18 cellular contexts compared by ENCODE assay signal in the genomic region with DNA sequence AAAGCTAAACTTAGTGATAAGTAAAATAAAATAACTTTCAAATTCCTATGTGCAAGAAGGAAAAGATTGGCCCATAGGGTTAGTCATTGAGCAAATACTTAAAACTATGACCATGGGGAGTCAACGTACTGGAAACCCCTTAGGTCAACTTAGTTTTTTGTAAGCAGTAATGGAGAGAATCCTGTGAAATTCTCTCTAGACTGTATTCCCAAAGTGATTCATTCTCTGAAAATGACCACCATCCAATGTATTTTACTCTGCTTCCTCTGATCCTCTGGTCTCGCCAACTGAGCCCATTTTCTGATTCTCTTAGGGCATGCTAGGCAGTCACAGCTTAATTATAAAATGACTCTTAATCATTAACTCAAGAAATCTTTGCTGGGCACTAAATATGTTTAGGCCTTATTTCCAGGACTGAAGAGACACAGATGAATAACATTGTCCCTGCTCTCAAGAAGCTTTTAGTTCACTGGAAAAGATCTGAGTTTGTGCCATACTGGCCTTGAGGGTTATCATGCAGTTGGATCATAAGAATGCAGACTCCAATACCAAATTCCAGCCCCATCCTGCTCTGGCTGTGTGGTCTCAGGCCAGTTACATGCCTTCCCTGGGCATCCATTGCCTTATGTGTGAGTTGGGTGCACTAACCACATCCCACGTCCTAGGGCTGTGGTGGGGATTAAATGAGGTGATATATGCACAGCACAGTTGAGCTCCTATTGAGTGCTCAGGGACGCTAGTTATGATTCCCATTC.
"Had no signal": no experiment of that assay in that cellular context is flagged by ENCODE, and none has a peak within 500 bp of the region (broad histone marks: within the 10 kb centered on the region; RNA-seq: fewer than 3 reads in every experiment).

No MANE protein-coding gene starts in this region.

- H3K4me3 ChIP-seq: left lung, right atrium auricular region, skin epidermis had no signal

- H3K27ac Mint-ChIP-seq: activated naive CD4-positive, alpha-beta T cell treated with anti-CD3 and anti-CD28 coated beads for 36 hours; activated naive CD8-positive, alpha-beta T cell treated with anti-CD3 and anti-CD28 coated beads, Interleukin-2, amount 50 U/mL, for 24 hours; activated T-helper 2 cell treated with anti-CD3 and anti-CD28 coated beads, Interferon-gamma antibody, Interleukin-2, Interleukin-4, amounts not matched to agents 10 μg/mL and 5 μg/mL and 100 μg/mL, durations not matched to agents 14 hours and 24 hours and 36 hours; naive thymus-derived CD8-positive, alpha-beta T cell; type B pancreatic cell had no signal

- H3K27me3 Mint-ChIP-seq: activated naive CD8-positive, alpha-beta T cell treated with anti-CD3 and anti-CD28 coated beads, Interleukin-2, amount 50 U/mL, for 24 hours; type B pancreatic cell had no signal

- H3K4me1 ChIP-seq: left lung, right atrium auricular region had no signal

- ATAC-seq: activated naive CD8-positive, alpha-beta T cell treated with anti-CD3 and anti-CD28 coated beads, Interleukin-2, amount 50 U/mL, for 24 hours; left lung; naive thymus-derived CD8-positive, alpha-beta T cell had no signal

- H3K9me3 Mint-ChIP-seq: activated naive CD8-positive, alpha-beta T cell treated with anti-CD3 and anti-CD28 coated beads, Interleukin-2, amount 50 U/mL, for 24 hours had no signal

- FAIRE-seq: islet of Langerhans had no signal

- H3K27me3 ChIP-seq: left lung, neutrophil, right atrium auricular region had no signal

- DNase-seq: activated CD4-positive, alpha-beta T cell treated with anti-CD3 and anti-CD28 coated beads for 1 hour; activated CD4-positive, alpha-beta T cell treated with anti-CD3 and anti-CD28 coated beads, Interleukin-2, amount 50 U/mL, for 4 hours; activated naive CD4-positive, alpha-beta T cell treated with anti-CD3 and anti-CD28 coated beads for 36 hours; activated naive CD8-positive, alpha-beta T cell treated with anti-CD3 and anti-CD28 coated beads, Interleukin-2, amount 50 U/mL, for 24 hours; activated T-cell treated with anti-CD3 and anti-CD28 coated beads for 4 hours; left lung; naive thymus-derived CD8-positive, alpha-beta T cell; stimulated activated CD4-positive, alpha-beta T cell treated with anti-CD3 and anti-CD28 coated beads, Interleukin-4, amount 100 ng/mL, for 24 hours; stimulated activated naive CD4-positive, alpha-beta T cell treated with Interleukin-2 at 50 U/mL for 16 hours; substantia nigra had no signal

- H3K36me3 Mint-ChIP-seq: type B pancreatic cell had no signal

- H3K36me3 ChIP-seq: left lung, neutrophil, right atrium auricular region had no signal

- H3K4me3 Mint-ChIP-seq: activated naive CD4-positive, alpha-beta T cell treated with anti-CD3 and anti-CD28 coated beads for 36 hours; activated naive CD8-positive, alpha-beta T cell treated with anti-CD3 and anti-CD28 coated beads, Interleukin-2, amount 50 U/mL, for 24 hours; type B pancreatic cell had no signal

- H3K9me3 ChIP-seq: left lung, neutrophil, right atrium auricular region had no signal

- H3K27ac ChIP-seq: epithelial cell of prostate, left lung, neutrophil, right atrium auricular region, skin epidermis, VCaP had no signal

- H3K4me1 Mint-ChIP-seq: activated naive CD8-positive, alpha-beta T cell treated with anti-CD3 and anti-CD28 coated beads, Interleukin-2, amount 50 U/mL, for 24 hours; naive thymus-derived CD8-positive, alpha-beta T cell had no signal
